Comparison of ENCODE assay signal across 1 cellular context in genomic region chr3:43870110-43870509, GRCh38.
TF ChIP-seq lines count a peak whose summit lies in the region.

No MANE protein-coding gene starts in this region.

TF ChIP-seq in A549, 52 proteins besides CTCF, POLR2A, EP300 and RAD21 (continued from another document):
- TF ChIP-seq CHD4 (IDR thresholded peaks at IDR 0.05; ENCODE audit: borderline replicate concordance) (no peak), CHD2 (IDR thresholded peaks at IDR 0.05; ENCODE audit: low read length, partially characterized antibody) (no peak), ZSCAN20 (CRISPR knock-in tag; IDR thresholded peaks at IDR 0.05) (no peak), HOXA7 (CRISPR knock-in tag; IDR thresholded peaks at IDR 0.05) (no peak), KDM5A (IDR thresholded peaks at IDR 0.05) (no peak), MAX (IDR thresholded peaks at IDR 0.05) (peak; percentile 44), NR3C1 (IDR thresholded peaks at IDR 0.05) (no peak), RARB (CRISPR knock-in tag; IDR thresholded peaks at IDR 0.05) (no peak), GATA3 (IDR thresholded peaks at IDR 0.05; ENCODE audit: borderline replicate concordance) (peak; percentile 52; the same call in 1 of the 2 replicates), FOSL2 (IDR thresholded peaks at IDR 0.05) (peak; percentile 32; the same call in 1 of the 2 replicates), FOSL2 (CRISPR knock-in tag; IDR thresholded peaks at IDR 0.05) (peak; percentile 82), ZFP36 (IDR thresholded peaks at IDR 0.05; ENCODE audit: borderline replicate concordance, partially characterized antibody) (no peak), ELK1 (IDR thresholded peaks at IDR 0.05; ENCODE audit: low read depth, low read length) (no peak), HOXB13 (CRISPR knock-in tag; IDR thresholded peaks at IDR 0.05; ENCODE audit: low read depth) (0 out of 2 replicates have a peak, but pooled peaks have one; percentile 19), CBX8 (IDR thresholded peaks at IDR 0.05) (no peak), RFX5 (IDR thresholded peaks at IDR 0.05) (no peak), JUN (IDR thresholded peaks at IDR 0.05) (peak in 1 of 2 experiments; percentile 55; a peak in 2 of 5 replicates), CEBPB (IDR thresholded peaks at IDR 0.05) (0 out of 4 replicates have a peak, but pooled peaks of 1 of the 2 experiments have one; percentile 16), JUNB (IDR thresholded peaks at IDR 0.05) (0 out of 2 replicates have a peak, but pooled peaks have one; percentile 39), EHMT2 (IDR thresholded peaks at IDR 0.05; ENCODE audit: low read depth) (no peak)
